In the genomic region with DNA sequence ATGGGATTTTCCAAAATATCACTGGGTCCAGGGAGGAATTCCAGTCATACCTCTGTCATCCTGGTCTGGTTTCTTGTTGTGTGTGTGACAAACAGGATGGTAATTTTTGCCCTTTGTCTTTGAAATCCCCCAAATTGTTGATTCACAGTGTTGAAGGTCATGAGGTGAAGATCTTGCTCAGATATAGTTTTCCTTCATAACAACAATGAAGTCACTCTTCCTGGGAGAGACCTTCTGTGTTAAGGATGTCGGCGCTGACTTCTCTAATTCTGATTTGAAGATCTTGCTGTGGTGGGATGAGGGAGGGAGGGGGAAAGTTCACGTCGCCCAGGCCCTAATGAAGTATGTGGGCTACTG, we compare ENCODE assay signal across 17 cellular contexts. TPM values are rescaled to one million over a fixed set of nuclear protein-coding genes. Genes with fewer than 3 reads are reported as not detected.
A peak's percentile ranks its signal among the peaks of the same experiment; 100 is the strongest.
DNase-seq lines count a peak whose midpoint lies in the region; ATAC-seq lines count a peak whose summit lies in the region.
"Had no signal": no experiment of that assay in that cellular context is flagged by ENCODE, and none has a peak within 500 bp of the region (broad histone marks: within the 10 kb centered on the region; RNA-seq: fewer than 3 reads in every experiment).

No MANE protein-coding gene starts in this region.

- no peaks in the 10 kb centered on the region for H3K27me3 Mint-ChIP-seq in activated naive CD4-positive, alpha-beta T cell treated with anti-CD3 and anti-CD28 coated beads for 36 hours (ENCODE audit: low read depth)
- H3K27me3 Mint-ChIP-seq in dendritic cell treated with granulocyte-macrophage colony-stimulating factor and Interleukin-4, amounts not matched to agents 40 ng/mL and 50 ng/mL, for 4 days, result no peaks in the 10 kb centered on the region

- H3K36me3 Mint-ChIP-seq in activated naive CD4-positive, alpha-beta T cell treated with anti-CD3 and anti-CD28 coated beads for 36 hours (ENCODE audit: low read depth), result peaks cover 17% of the 10 kb centered on the region
- H3K36me3 Mint-ChIP-seq in dendritic cell treated with granulocyte-macrophage colony-stimulating factor and Interleukin-4, amounts not matched to agents 40 ng/mL and 50 ng/mL, for 4 days (ENCODE audit: low read depth), result peaks cover 65% of the 10 kb centered on the region

- DNase-seq in activated naive CD4-positive, alpha-beta T cell treated with anti-CD3 and anti-CD28 coated beads for 36 hours, result no peak
- no peak for DNase-seq in activated naive CD4-positive, alpha-beta T cell (lab: John Stamatoyannopoulos, UW)
- peak; percentile 80 for DNase-seq in M059J (ENCODE audit: low read depth)
- DNase-seq in stimulated activated naive CD8-positive, alpha-beta T cell treated with anti-CD3 and anti-CD28 coated beads, Interleukin-15, Interleukin-2, amounts not matched to agents 100 U/mL and 50 U/mL, for 24 hours, result no peak
- DNase-seq in stimulated activated CD4-positive, alpha-beta T cell treated with anti-CD3 and anti-CD28 coated beads, Interleukin-4, amount 100 ng/mL, for 4 hours, result no peak
- DNase-seq: activated CD8-positive, alpha-beta memory T cell treated with anti-CD3 and anti-CD28 coated beads for 24 hours; Caco-2; dorsolateral prefrontal cortex; erythroblast; KG1; left ventricle myocardium superior; occipital lobe had no signal

- ATAC-seq in stimulated activated naive CD8-positive, alpha-beta T cell treated with anti-CD3 and anti-CD28 coated beads, Interleukin-15, Interleukin-2, amounts not matched to agents 100 U/mL and 50 U/mL, for 24 hours, result peak; percentile 42
- no peak for ATAC-seq in GM18861 (IDR thresholded peaks at IDR 0.05; ENCODE audit: unreplicated experiment)
- ATAC-seq in HG03442 (IDR thresholded peaks at IDR 0.05; ENCODE audit: unreplicated experiment), result no peak
- ATAC-seq: GM23338, left ventricle myocardium superior had no signal

- H3K27ac Mint-ChIP-seq in activated naive CD4-positive, alpha-beta T cell treated with anti-CD3 and anti-CD28 coated beads for 36 hours, result peak overlapping the region; percentile 62
- H3K27ac Mint-ChIP-seq in dendritic cell treated with granulocyte-macrophage colony-stimulating factor and Interleukin-4, amounts not matched to agents 40 ng/mL and 50 ng/mL, for 4 days, result peak overlapping the region; percentile 0
- H3K27ac Mint-ChIP-seq: GM23338 had no signal

- intact Hi-C loops in activated naive CD4-positive, alpha-beta T cell treated with anti-CD3 and anti-CD28 coated beads for 36 hours (cut with micrococcal nuclease), result loop anchor here (2.0 to 5.0 kb wide), 3 partner anchors 61 to 622 kb away; a partner anchor contains a TSS
- intact Hi-C loops in dendritic cell treated with granulocyte-macrophage colony-stimulating factor and Interleukin-4, amounts not matched to agents 40 ng/mL and 50 ng/mL, for 4 days (cut with micrococcal nuclease), result loop anchor here (5.0 kb wide), 2 partner anchors 127 to 152 kb away; no protein-coding TSS in a partner anchor

- no peaks in the 10 kb centered on the region for H3K9me3 Mint-ChIP-seq in activated naive CD4-positive, alpha-beta T cell treated with anti-CD3 and anti-CD28 coated beads for 36 hours
- no peaks in the 10 kb centered on the region for H3K9me3 Mint-ChIP-seq in dendritic cell treated with granulocyte-macrophage colony-stimulating factor and Interleukin-4, amounts not matched to agents 40 ng/mL and 50 ng/mL, for 4 days
- H3K9me3 Mint-ChIP-seq: GM23338 had no signal

- H3K4me1 Mint-ChIP-seq in activated naive CD4-positive, alpha-beta T cell treated with anti-CD3 and anti-CD28 coated beads for 36 hours (ENCODE audit: low read depth), result peaks cover 11% of the 10 kb centered on the region
- H3K4me1 Mint-ChIP-seq in dendritic cell treated with granulocyte-macrophage colony-stimulating factor and Interleukin-4, amounts not matched to agents 40 ng/mL and 50 ng/mL, for 4 days (ENCODE audit: low read depth), result peaks cover 32% of the 10 kb centered on the region

- no peak overlapping the region for H3K4me3 Mint-ChIP-seq in activated naive CD4-positive, alpha-beta T cell treated with anti-CD3 and anti-CD28 coated beads for 36 hours
- H3K4me3 Mint-ChIP-seq in dendritic cell treated with granulocyte-macrophage colony-stimulating factor and Interleukin-4, amounts not matched to agents 40 ng/mL and 50 ng/mL, for 4 days, result no peak overlapping the region
- H3K4me3 Mint-ChIP-seq: GM23338 had no signal

- CTCF ChIA-PET in activated naive CD4-positive, alpha-beta T cell treated with anti-CD3 and anti-CD28 coated beads for 36 hours (lab: Charles Lee), result interaction anchor here (1.7 kb wide), 1 partner anchor 89 kb away, joined by 7 read pairs; no protein-coding TSS in a partner anchor

RNA-seq across cellular contexts. Expression of a gene that starts 32.2 kb away (rescaled TPM):
- total RNA-seq in activated naive CD4-positive, alpha-beta T cell treated with anti-CD3 and anti-CD28 coated beads for 36 hours, result 10 to 100 TPM; 24.2 to 28.1 TPM
- 79.3 and 110 TPM in 2 replicates for total RNA-seq in M059J (2014; rRNA removed; shearing (Covaris generic))

RNA-seq across cellular contexts. Expression of a gene that starts 59.5 kb away (rescaled TPM):
- total RNA-seq in activated naive CD4-positive, alpha-beta T cell treated with anti-CD3 and anti-CD28 coated beads for 36 hours, result 10 to 100 TPM; 27.3 to 27.9 TPM
- total RNA-seq in M059J (2014; rRNA removed; shearing (Covaris generic)), result 0.15 and 0.81 TPM in 2 replicates
- total RNA-seq: Caco-2, G401 had no signal

Comparison
In these comparisons a context has a peak if more than half of its experiments do, and no peak if none do; other contexts are left out.
1. RNA of a gene that starts 59.5 kb away (total RNA-seq): 27.3 to 27.9 TPM in activated naive CD4-positive, alpha-beta T cell treated with anti-CD3 and anti-CD28 coated beads for 36 hours; 0.15 to 0.81 TPM in M059J; every median in the first group is over 10 times any median in the second.